ENCODE assay signal across 17 cellular contexts in genomic region chr2:63121055-63121834, GRCh38.
"Had no signal": no experiment of that assay in that cellular context is flagged by ENCODE, and none has a peak within 500 bp of the region (broad histone marks: within the 10 kb centered on the region; RNA-seq: fewer than 3 reads in every experiment).

No MANE protein-coding gene starts in this region.

- DNase-seq: activated CD4-positive, alpha-beta T cell treated with anti-CD3 and anti-CD28 coated beads for 36 hours; activated CD8-positive, alpha-beta T cell treated with anti-CD3 and anti-CD28 coated beads for 36 hours; activated naive CD4-positive, alpha-beta T cell treated with anti-CD3 and anti-CD28 coated beads for 36 hours; caudate nucleus; erythroblast; hypothalamus; natural killer cell; nucleus accumbens; spleen; stimulated activated CD4-positive, alpha-beta T cell treated with anti-CD3 and anti-CD28 coated beads, Interleukin-1b, Interleukin-23, amount 100 ng/mL, for 48 hours; T-helper 9 cell; tibial artery had no signal

- H3K4me1 ChIP-seq: tibial artery had no signal

- H3K4me3 Mint-ChIP-seq: activated CD4-positive, alpha-beta T cell treated with anti-CD3 and anti-CD28 coated beads for 36 hours; activated CD8-positive, alpha-beta T cell treated with anti-CD3 and anti-CD28 coated beads for 36 hours; activated naive CD4-positive, alpha-beta T cell treated with anti-CD3 and anti-CD28 coated beads for 36 hours; dendritic cell treated with granulocyte-macrophage colony-stimulating factor and Interleukin-4, amounts not matched to agents 40 ng/mL and 50 ng/mL, for 4 days; natural killer cell; stimulated activated memory B cell treated with anti-CD40 and anti-IgM and Interleukin-4, amounts not matched to agents 10 μg/mL and 1 μg/mL and 100 μg/mL, for 72 hours had no signal

- H3K4me1 Mint-ChIP-seq: activated CD4-positive, alpha-beta T cell treated with anti-CD3 and anti-CD28 coated beads for 36 hours; natural killer cell had no signal

- H3K36me3 Mint-ChIP-seq: stimulated activated memory B cell treated with anti-CD40 and anti-IgM and Interleukin-4, amounts not matched to agents 10 μg/mL and 1 μg/mL and 100 μg/mL, for 72 hours had no signal

- H3K27me3 Mint-ChIP-seq: activated CD4-positive, alpha-beta T cell treated with anti-CD3 and anti-CD28 coated beads for 36 hours; activated CD8-positive, alpha-beta T cell treated with anti-CD3 and anti-CD28 coated beads for 36 hours; dendritic cell treated with granulocyte-macrophage colony-stimulating factor and Interleukin-4, amounts not matched to agents 40 ng/mL and 50 ng/mL, for 4 days; progenitor cell of endocrine pancreas; stimulated activated memory B cell treated with anti-CD40 and anti-IgM and Interleukin-4, amounts not matched to agents 10 μg/mL and 1 μg/mL and 100 μg/mL, for 72 hours had no signal

- H3K27ac Mint-ChIP-seq: activated CD4-positive, alpha-beta T cell treated with anti-CD3 and anti-CD28 coated beads for 36 hours; activated CD8-positive, alpha-beta T cell treated with anti-CD3 and anti-CD28 coated beads for 36 hours; activated naive CD4-positive, alpha-beta T cell treated with anti-CD3 and anti-CD28 coated beads for 36 hours; dendritic cell treated with granulocyte-macrophage colony-stimulating factor and Interleukin-4, amounts not matched to agents 40 ng/mL and 50 ng/mL, for 4 days; natural killer cell; progenitor cell of endocrine pancreas; stimulated activated memory B cell treated with anti-CD40 and anti-IgM and Interleukin-4, amounts not matched to agents 10 μg/mL and 1 μg/mL and 100 μg/mL, for 72 hours had no signal

- H3K27ac ChIP-seq: spleen, tibial artery, VCaP had no signal

- H3K9me3 Mint-ChIP-seq: stimulated activated memory B cell treated with anti-CD40 and anti-IgM and Interleukin-4, amounts not matched to agents 10 μg/mL and 1 μg/mL and 100 μg/mL, for 72 hours had no signal

- H3K4me3 ChIP-seq: spleen, tibial artery had no signal

- ATAC-seq: activated CD4-positive, alpha-beta T cell treated with anti-CD3 and anti-CD28 coated beads for 36 hours; activated CD8-positive, alpha-beta T cell treated with anti-CD3 and anti-CD28 coated beads for 36 hours; natural killer cell; sciatic nerve; stimulated activated memory B cell treated with anti-CD40 and anti-IgM and Interleukin-4, amounts not matched to agents 10 μg/mL and 1 μg/mL and 100 μg/mL, for 72 hours had no signal

- H3K27me3 ChIP-seq: spleen, tibial artery had no signal
